In genomic region chr22:50607366-50608020, GRCh38 we compare ENCODE assay signal across 25 cellular contexts. TPM values are rescaled to one million over a fixed set of nuclear protein-coding genes. Genes with fewer than 3 reads are reported as not detected.
DNase-seq lines count a peak whose midpoint lies in the region; ATAC-seq and TF ChIP-seq lines count a peak whose summit lies in the region.
"Had no signal": no experiment of that assay in that cellular context is flagged by ENCODE, and none has a peak within 500 bp of the region (broad histone marks: within the 10 kb centered on the region; RNA-seq: fewer than 3 reads in every experiment).

No MANE protein-coding gene starts in this region.

- 86% methylated on average over 11 of the region's 11 CpGs for WGBS in hepatocyte (ENCODE audit: low lambda C conversion rate, missing lambda C conversion rate)

- no peak overlapping the region for H3K4me3 ChIP-seq in hepatocyte
- H3K4me3 ChIP-seq: BLaER1 treated with 17β-estradiol and CSF1 and Interleukin-3, amounts not matched to agents 10 nM and 100 nM had no signal

- no peaks in the 10 kb centered on the region for H3K9me3 ChIP-seq in hepatocyte (ENCODE audit: low read depth)
- H3K9me3 ChIP-seq: BLaER1 treated with 17β-estradiol and CSF1 and Interleukin-3, amounts not matched to agents 10 nM and 100 nM; SK-N-SH had no signal

- H3K79me2 ChIP-seq in hepatocyte, result no peaks in the 10 kb centered on the region

- H3K27ac ChIP-seq in hepatocyte, result no peak overlapping the region
- H3K27ac ChIP-seq: BLaER1 treated with 17β-estradiol and CSF1 and Interleukin-3, amounts not matched to agents 10 nM and 100 nM; HL-60 had no signal

- CTCF ChIA-PET in activated naive CD4-positive, alpha-beta T cell treated with anti-CD3 and anti-CD28 coated beads, Interleukin-2, amount 10 ng/mL, durations not matched to agents 7 days and 5 days (lab: Charles Lee), result no interaction called here

- H3K36me3 ChIP-seq in hepatocyte (replicated peaks; ENCODE audit: insufficient read depth, low read depth), result no peaks in the 10 kb centered on the region
- H3K36me3 ChIP-seq: BLaER1 treated with 17β-estradiol and CSF1 and Interleukin-3, amounts not matched to agents 10 nM and 100 nM had no signal

- no peak overlapping the region for H2AFZ ChIP-seq in hepatocyte

- H4K20me1 ChIP-seq in hepatocyte (ENCODE audit: insufficient read depth, poor library complexity, severe bottlenecking), result no peaks in the 10 kb centered on the region

- peaks cover 96% of the 10 kb centered on the region for H3K27me3 Mint-ChIP-seq in activated naive CD4-positive, alpha-beta T cell treated with anti-CD3 and anti-CD28 coated beads, Interleukin-2, amount 10 ng/mL, durations not matched to agents 7 days and 5 days
- H3K27me3 Mint-ChIP-seq in endothelial cell (ENCODE audit: unreplicated experiment), result peaks cover 18% of the 10 kb centered on the region
- H3K27me3 Mint-ChIP-seq in stimulated activated naive B cell treated with anti-CD40 and anti-IgM and Interleukin-4, amounts not matched to agents 10 μg/mL and 1 μg/mL and 100 μg/mL, for 72 hours, result peaks cover 72 to 89% of the 10 kb centered on the region in 2 donors

- H3K4me3 Mint-ChIP-seq in activated naive CD4-positive, alpha-beta T cell treated with anti-CD3 and anti-CD28 coated beads, Interleukin-2, amount 10 ng/mL, durations not matched to agents 7 days and 5 days, result no peak overlapping the region
- no peak overlapping the region for H3K4me3 Mint-ChIP-seq in endothelial cell (ENCODE audit: unreplicated experiment)
- no peak overlapping the region for H3K4me3 Mint-ChIP-seq in stimulated activated naive B cell treated with anti-CD40 and anti-IgM and Interleukin-4, amounts not matched to agents 10 μg/mL and 1 μg/mL and 100 μg/mL, for 72 hours
- H3K4me3 Mint-ChIP-seq: CD4-positive, alpha-beta T cell had no signal

- H3K27ac Mint-ChIP-seq in activated naive CD4-positive, alpha-beta T cell treated with anti-CD3 and anti-CD28 coated beads, Interleukin-2, amount 10 ng/mL, durations not matched to agents 7 days and 5 days, result no peak overlapping the region
- peak overlapping the region; percentile 26 for H3K27ac Mint-ChIP-seq in endothelial cell (ENCODE audit: unreplicated experiment)
- H3K27ac Mint-ChIP-seq in stimulated activated naive B cell treated with anti-CD40 and anti-IgM and Interleukin-4, amounts not matched to agents 10 μg/mL and 1 μg/mL and 100 μg/mL, for 72 hours, result peak overlapping the region; percentile 61
- H3K27ac Mint-ChIP-seq: CD4-positive, alpha-beta T cell had no signal

- H3K36me3 Mint-ChIP-seq in activated naive CD4-positive, alpha-beta T cell treated with anti-CD3 and anti-CD28 coated beads, Interleukin-2, amount 10 ng/mL, durations not matched to agents 7 days and 5 days, result no peaks in the 10 kb centered on the region
- no peaks in the 10 kb centered on the region for H3K36me3 Mint-ChIP-seq in endothelial cell (ENCODE audit: low read depth, unreplicated experiment)
- no peaks in the 10 kb centered on the region for H3K36me3 Mint-ChIP-seq in stimulated activated naive B cell treated with anti-CD40 and anti-IgM and Interleukin-4, amounts not matched to agents 10 μg/mL and 1 μg/mL and 100 μg/mL, for 72 hours

- H3K4me1 Mint-ChIP-seq in activated naive CD4-positive, alpha-beta T cell treated with anti-CD3 and anti-CD28 coated beads, Interleukin-2, amount 10 ng/mL, durations not matched to agents 7 days and 5 days, result peaks cover 2% of the 10 kb centered on the region
- H3K4me1 Mint-ChIP-seq in endothelial cell (ENCODE audit: unreplicated experiment), result no peaks in the 10 kb centered on the region
- peaks cover 2 to 6% of the 10 kb centered on the region in 2 donors for H3K4me1 Mint-ChIP-seq in stimulated activated naive B cell treated with anti-CD40 and anti-IgM and Interleukin-4, amounts not matched to agents 10 μg/mL and 1 μg/mL and 100 μg/mL, for 72 hours

- peak; percentile 19 for DNase-seq in activated naive CD4-positive, alpha-beta T cell treated with anti-CD3 and anti-CD28 coated beads, Interleukin-2, amount 10 ng/mL, durations not matched to agents 7 days and 5 days
- DNase-seq in activated naive CD4-positive, alpha-beta T cell treated with Interleukin-2 at 50 U/mL for 16 hours, result no peak
- DNase-seq in HuH-7.5 (ENCODE audit: low spot score), result peak; percentile 32
- no peak for DNase-seq in endothelial cell (ENCODE audit: low spot score)
- DNase-seq in stimulated activated naive B cell treated with anti-CD40 and anti-IgM and Interleukin-4, amounts not matched to agents 10 μg/mL and 1 μg/mL and 100 μg/mL, for 72 hours, result no peak
- DNase-seq in hepatocyte (ENCODE audit: low spot score), result no peak
- no peak for DNase-seq in pons (ENCODE audit: low spot score)
- DNase-seq: CD4-positive, alpha-beta T cell; DMS53; GDM1; GOT3; NCI-H1048; NCI-H1417; NCI-H1694; NCI-H2029 treated with DMSO at 0.1 percent for 48 hours; NCI-H446 treated with DMSO at 0.1 percent for 48 hours; NCI-H526; NCI-H82; NK-92 treated with Interleukin-12 subunit alpha and Interleukin-12 subunit beta, amount 100 ng/mL, for 24 hours; PC-3; SK-N-SH had no signal

- no peaks in the 10 kb centered on the region for H3K9me3 Mint-ChIP-seq in activated naive CD4-positive, alpha-beta T cell treated with anti-CD3 and anti-CD28 coated beads, Interleukin-2, amount 10 ng/mL, durations not matched to agents 7 days and 5 days
- H3K9me3 Mint-ChIP-seq in endothelial cell (ENCODE audit: unreplicated experiment), result no peaks in the 10 kb centered on the region
- H3K9me3 Mint-ChIP-seq in stimulated activated naive B cell treated with anti-CD40 and anti-IgM and Interleukin-4, amounts not matched to agents 10 μg/mL and 1 μg/mL and 100 μg/mL, for 72 hours, result no peaks in the 10 kb centered on the region
- H3K9me3 Mint-ChIP-seq: CD4-positive, alpha-beta T cell had no signal

- no peak overlapping the region for H3K4me2 ChIP-seq in hepatocyte
- H3K4me2 ChIP-seq: BLaER1 treated with 17β-estradiol and CSF1 and Interleukin-3, amounts not matched to agents 10 nM and 100 nM; SK-N-SH had no signal

- peaks cover 11% of the 10 kb centered on the region for H3K27me3 ChIP-seq in hepatocyte

- TF ChIP-seq CTCF in endothelial cell (IDR thresholded peaks at IDR 0.05; ENCODE audit: unreplicated experiment) (no peak), hepatocyte (IDR thresholded peaks at IDR 0.05; ENCODE audit: poor library complexity) (no peak)

- no peaks in the 10 kb centered on the region for H3K4me1 ChIP-seq in hepatocyte (ENCODE audit: insufficient read depth)

- H3K9me2 ChIP-seq in hepatocyte (replicated peaks; ENCODE audit: insufficient read depth), result no peaks in the 10 kb centered on the region
- H3K9me2 ChIP-seq: SK-N-SH had no signal

- no peak for ATAC-seq in stimulated activated naive B cell treated with anti-CD40 and anti-IgM and Interleukin-4, amounts not matched to agents 10 μg/mL and 1 μg/mL and 100 μg/mL, for 72 hours (replicated peaks)
- ATAC-seq: HCT116, PC-3 had no signal

RNA-seq across cellular contexts. Expression of gene MAPK8IP2, which starts 6.9 kb away (rescaled TPM):
- total RNA-seq in endothelial cell (ENCODE audit: unreplicated experiment), result 0.69 TPM
- total RNA-seq in hepatocyte, result 1.0 and 1.6 TPM in 2 replicates
- polyA plus RNA-seq in hepatocyte, result 3.8 and 4.0 TPM in 2 replicates

RNA-seq across cellular contexts. Expression of gene ARSA, which starts 20.5 kb away (rescaled TPM):
- total RNA-seq in endothelial cell (ENCODE audit: unreplicated experiment), result 59.6 TPM
- 26.2 and 31.3 TPM in 2 replicates for total RNA-seq in hepatocyte
- polyA plus RNA-seq in hepatocyte, result 20.6 and 29.2 TPM in 2 replicates

RNA-seq across cellular contexts. Expression of gene CHKB, which starts 24.8 kb away (rescaled TPM):
- total RNA-seq in endothelial cell (ENCODE audit: unreplicated experiment) (94.6 TPM), hepatocyte (54.9 and 57.4 TPM in 2 replicates)
- polyA plus RNA-seq in hepatocyte, result 89.7 and 125 TPM in 2 replicates

RNA-seq across cellular contexts. Expression of gene CPT1B, which starts 29.3 kb away (rescaled TPM):
- 89.0 TPM for total RNA-seq in endothelial cell (ENCODE audit: unreplicated experiment)
- total RNA-seq in hepatocyte, result 24.8 and 27.5 TPM in 2 replicates
- 64.0 and 80.1 TPM in 2 replicates for polyA plus RNA-seq in hepatocyte

RNA-seq across cellular contexts. Expression of gene SYCE3, which starts 44.8 kb away (rescaled TPM):
- total RNA-seq in endothelial cell (ENCODE audit: unreplicated experiment), result not detected
- total RNA-seq in hepatocyte, result not detected in 2 replicates
- polyA plus RNA-seq in hepatocyte, result 1.4 and 1.5 TPM in 2 replicates
- total RNA-seq: CD4-positive, alpha-beta T cell had no signal
- polyA plus RNA-seq: AG04450 had no signal

Comparison
In these comparisons a context has a peak if more than half of its experiments do, and no peak if none do; other contexts are left out.
1. DNase-seq: peak in activated naive CD4-positive, alpha-beta T cell treated with anti-CD3 and anti-CD28 coated beads, Interleukin-2, amount 10 ng/mL, durations not matched to agents 7 days and 5 days (single experiment) and HuH-7.5 (single experiment); none in activated naive CD4-positive, alpha-beta T cell treated with Interleukin-2 at 50 U/mL for 16 hours (single experiment), endothelial cell (single experiment), stimulated activated naive B cell treated with anti-CD40 and anti-IgM and Interleukin-4, amounts not matched to agents 10 μg/mL and 1 μg/mL and 100 μg/mL, for 72 hours (single experiment), hepatocyte (single experiment) and pons (single experiment).